9 cellular contexts compared by ENCODE assay signal in the genomic region with DNA sequence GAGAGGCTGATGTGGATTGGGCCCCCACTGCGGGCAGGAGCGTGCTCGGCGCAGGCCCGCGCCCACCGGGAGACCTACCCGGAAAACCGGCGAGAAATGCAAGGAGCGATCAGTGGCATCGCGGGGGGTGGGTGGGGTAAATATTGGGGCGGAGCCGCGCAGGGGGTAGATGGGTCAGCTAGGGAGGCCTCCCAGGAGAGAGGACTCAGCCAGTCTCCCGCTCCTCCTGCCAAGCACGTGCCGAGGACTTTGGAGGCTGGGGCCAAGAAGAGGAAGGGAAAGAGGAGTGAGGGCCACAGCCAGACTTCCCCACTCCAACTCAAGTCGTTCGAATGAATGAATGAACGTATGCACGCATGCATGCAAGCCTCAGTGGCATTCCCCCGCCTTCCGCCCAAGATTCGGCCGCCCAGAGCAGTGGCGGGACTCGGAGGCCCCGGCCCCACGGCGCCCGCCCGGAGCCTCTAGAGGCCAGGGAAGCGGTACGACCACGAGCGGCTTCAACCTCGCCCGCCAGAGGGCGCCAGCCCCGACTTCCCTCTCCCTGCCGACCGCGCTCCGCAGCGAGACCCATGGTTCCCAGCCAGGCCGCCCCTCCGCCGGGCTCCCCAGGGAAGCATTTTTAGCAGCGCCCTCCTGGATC. TPM values are rescaled to one million over a fixed set of nuclear protein-coding genes. Genes with fewer than 3 reads are reported as not detected.
DNase-seq lines count a peak whose midpoint lies in the region; ATAC-seq and TF ChIP-seq lines count a peak whose summit lies in the region.
"Had no signal": no experiment of that assay in that cellular context is flagged by ENCODE, and none has a peak within 500 bp of the region (broad histone marks: within the 10 kb centered on the region; RNA-seq: fewer than 3 reads in every experiment).

No MANE protein-coding gene starts in this region.

- peak overlapping the region; percentile 13 for H3K4ac ChIP-seq in neuronal stem cell (ENCODE audit: low read length)

- H2BK12ac ChIP-seq in neuronal stem cell (ENCODE audit: low read length), result peak overlapping the region; percentile 68

- intact Hi-C loops in Calu3 (cut with micrococcal nuclease; ENCODE audit: unreplicated experiment), result loop anchor here (2.0 kb wide), 1 partner anchor 177 kb away; no protein-coding TSS in a partner anchor

- H3K79me2 ChIP-seq in OCI-LY3 (ENCODE audit: low read length), result peaks cover 17% of the 10 kb centered on the region

- WGBS in neuronal stem cell (ENCODE audit: extremely low coverage in 2 of 2, insufficient read length in 2 of 2, insufficient replicate concordance in 1 of 2), 2 donors, result no CpG with 5 or more reads among the region's 51 CpGs

- peaks cover 39% of the 10 kb centered on the region for H3K27me3 Mint-ChIP-seq in Calu3 (ENCODE audit: unreplicated experiment)
- H3K27me3 Mint-ChIP-seq in stimulated activated naive CD8-positive, alpha-beta T cell treated with anti-CD3 and anti-CD28 coated beads, Interleukin-15, amount 100 ng/mL, for 72 hours, result peaks cover 44% of the 10 kb centered on the region

- H3K14ac ChIP-seq in neuronal stem cell (ENCODE audit: low read length), result peak overlapping the region; percentile 57

- H3K27me3 ChIP-seq in OCI-LY3 (ENCODE audit: low read depth, low read length) (no peaks in the 10 kb centered on the region), neuronal stem cell (ENCODE audit: control insufficient read depth in 3 of 3, insufficient read depth in 3 of 3, low read depth in 1 of 3, low read length in 3 of 3) (peaks cover 0 to 48% (median 37%) of the 10 kb centered on the region in 3 experiments)

- H3K36me3 Mint-ChIP-seq in Calu3 (ENCODE audit: insufficient read depth, unreplicated experiment), result peaks cover 33% of the 10 kb centered on the region

- no TSS peak for BruUV-seq in Calu3 (replicated peaks; lab: Mats Ljungman, UMichigan)

- no peaks in the 10 kb centered on the region for H3K9me3 Mint-ChIP-seq in Calu3 (ENCODE audit: low read depth, unreplicated experiment)
- no peaks in the 10 kb centered on the region for H3K9me3 Mint-ChIP-seq in stimulated activated naive CD8-positive, alpha-beta T cell treated with anti-CD3 and anti-CD28 coated beads, Interleukin-15, amount 100 ng/mL, for 72 hours

- peak overlapping the region; percentile 95 for H3K18ac ChIP-seq in neuronal stem cell (ENCODE audit: low read length)

- H2AK5ac ChIP-seq in neuronal stem cell (ENCODE audit: low read depth, low read length), result peak overlapping the region; percentile 89

- DNase-seq in Calu3 (peak; percentile 83), HFF-Myc (ENCODE audit: extremely low read depth, low read depth) (no peak), foreskin melanocyte (peak; percentile 53), neuronal stem cell (ENCODE audit: low spot score) (peak; percentile 79)
- DNase-seq in activated gamma-delta T cell treated with anti-CD3 and anti-CD28 coated beads, Interleukin-2, amount 50 U/mL, for 16 hours (ENCODE audit: low read depth), result peak; percentile 76
- DNase-seq in stimulated activated naive CD8-positive, alpha-beta T cell treated with anti-CD3 and anti-CD28 coated beads, Interleukin-15, amount 100 ng/mL, for 72 hours, result peak; percentile 87 to 88

- TF ChIP-seq CTCF in Calu3 (IDR thresholded peaks at IDR 0.05; ENCODE audit: unreplicated experiment) (peak; percentile 54), HFF-Myc (IDR thresholded peaks at IDR 0.05; ENCODE audit: low read depth, low read length, missing control alignments) (peak; percentile 77), OCI-LY3 (IDR thresholded peaks at IDR 0.05; ENCODE audit: low read depth, low read length) (peak; percentile 59)

- peak; percentile 69 for ATAC-seq in stimulated activated naive CD8-positive, alpha-beta T cell treated with anti-CD3 and anti-CD28 coated beads, Interleukin-15, amount 100 ng/mL, for 72 hours
- ATAC-seq in GM21737 (IDR thresholded peaks at IDR 0.05; ENCODE audit: unreplicated experiment), result no peak

- peak overlapping the region; percentile 30 for H2BK5ac ChIP-seq in neuronal stem cell (ENCODE audit: low read length)

- CTCF ChIA-PET in Calu3 (lab: Charles Lee), result interaction anchor here (1.4 to 2.9 kb wide), 2 partner anchors 176 to 177 kb away, joined by 9 to 34 read pairs; no protein-coding TSS in a partner anchor

- peak overlapping the region; percentile 40; the same call in 1 of the 2 replicates for H3K9ac ChIP-seq in OCI-LY3 (ENCODE audit: low read length)
- peak overlapping the region; percentile 44 for H3K9ac ChIP-seq in neuronal stem cell (ENCODE audit: low read depth, low read length, poor library complexity)

- peak overlapping the region; percentile 31 for H2BK15ac ChIP-seq in neuronal stem cell (ENCODE audit: low read length)

- H2BK120ac ChIP-seq in neuronal stem cell (ENCODE audit: low read depth, low read length), result peak overlapping the region; percentile 67

- H3K27ac Mint-ChIP-seq in Calu3 (ENCODE audit: unreplicated experiment), result no peak overlapping the region
- H3K27ac Mint-ChIP-seq in stimulated activated naive CD8-positive, alpha-beta T cell treated with anti-CD3 and anti-CD28 coated beads, Interleukin-15, amount 100 ng/mL, for 72 hours, result no peak overlapping the region

- no peak overlapping the region for H4K91ac ChIP-seq in neuronal stem cell (ENCODE audit: low read depth, low read length, poor library complexity)

- H3K36me3 ChIP-seq in OCI-LY3 (replicated peaks; ENCODE audit: low read depth, low read length) (peaks cover 3% of the 10 kb centered on the region), neuronal stem cell (replicated peaks in 1 of 2; ENCODE audit: control insufficient read depth in 2 of 2, insufficient read depth in 2 of 2, low read length in 2 of 2) (peaks cover 4 to 8% of the 10 kb centered on the region in 2 donors)

- no peak overlapping the region for H3K27ac ChIP-seq in OCI-LY3 (ENCODE audit: low read length)
- H3K27ac ChIP-seq in neuronal stem cell (replicated peaks; ENCODE audit: low read length), result no peak overlapping the region
- H3K27ac ChIP-seq: SK-N-MC had no signal

- H3K79me1 ChIP-seq in neuronal stem cell (ENCODE audit: low read depth, low read length), result peaks cover 3% of the 10 kb centered on the region

- H2AFZ ChIP-seq in OCI-LY3 (ENCODE audit: low read depth, low read length) (peak overlapping the region; percentile 19; the same call in 1 of the 2 replicates), neuronal stem cell (ENCODE audit: low read length) (peak overlapping the region; percentile 86)

- H3K4me3 ChIP-seq in HFF-Myc (replicated peaks; ENCODE audit: low read depth, low read length) (no peak overlapping the region; the same call in 1 of the 2 replicates), OCI-LY3 (ENCODE audit: low read length) (peak overlapping the region; percentile 71), neuronal stem cell (ENCODE audit: low read length in 2 of 2) (peak overlapping the region in 1 of 2 donors; percentile 71)
- H3K4me3 ChIP-seq: SK-N-MC had no signal

- peak overlapping the region; percentile 93 for H3K23ac ChIP-seq in neuronal stem cell (ENCODE audit: low read depth, low read length, poor library complexity)

- H3K4me2 ChIP-seq in OCI-LY3 (ENCODE audit: low read length) (peak overlapping the region; percentile 91), neuronal stem cell (ENCODE audit: insufficient read depth, low read length, poor library complexity, severe bottlenecking) (peak overlapping the region; percentile 84)

- H3K4me1 ChIP-seq in OCI-LY3 (ENCODE audit: low read length) (peaks cover 41% of the 10 kb centered on the region), neuronal stem cell (ENCODE audit: control insufficient read depth in 2 of 2, insufficient read depth in 1 of 2, low read depth in 1 of 2, low read length in 2 of 2) (peaks cover 12 to 33% of the 10 kb centered on the region in 2 donors)

- H3K9me3 ChIP-seq in OCI-LY3 (ENCODE audit: insufficient read depth, low read length) (no peaks in the 10 kb centered on the region), neuronal stem cell (replicated peaks in 1 of 2; ENCODE audit: control insufficient read depth in 2 of 2, insufficient read depth in 1 of 2, low read depth in 1 of 2, low read length in 2 of 2) (no peaks in the 10 kb centered on the region)

- no peak overlapping the region for H4K8ac ChIP-seq in neuronal stem cell (ENCODE audit: low read depth, low read length)

- 0 out of 2 replicates have a peak, but pooled peaks cover 3% of the 10 kb centered on the region for H4K20me1 ChIP-seq in OCI-LY3 (ENCODE audit: insufficient read depth, low read length)

- peaks cover 39% of the 10 kb centered on the region for H3K4me1 Mint-ChIP-seq in Calu3 (ENCODE audit: low read depth, unreplicated experiment)
- H3K4me1 Mint-ChIP-seq in stimulated activated naive CD8-positive, alpha-beta T cell treated with anti-CD3 and anti-CD28 coated beads, Interleukin-15, amount 100 ng/mL, for 72 hours, result peaks cover 77% of the 10 kb centered on the region

- peak overlapping the region; percentile 68 for H3K4me3 Mint-ChIP-seq in Calu3 (ENCODE audit: low read depth, unreplicated experiment)
- peak overlapping the region; percentile 73 to 81 for H3K4me3 Mint-ChIP-seq in stimulated activated naive CD8-positive, alpha-beta T cell treated with anti-CD3 and anti-CD28 coated beads, Interleukin-15, amount 100 ng/mL, for 72 hours

RNA-seq across cellular contexts. Expression of a gene that starts 3.6 kb away (rescaled TPM):
- total RNA-seq in Calu3 (2022), result 51.1 and 51.5 TPM in 2 replicates
- 105 TPM for polyA plus RNA-seq in neuronal stem cell (2013, experiment 1 of 2)
- 108 TPM for polyA plus RNA-seq in neuronal stem cell (2013, experiment 2 of 2)

RNA-seq across cellular contexts. Expression of a gene that starts 3.8 kb away (rescaled TPM):
- total RNA-seq in Calu3 (2022), result not detected in 2 replicates
- 91.9 TPM for polyA plus RNA-seq in neuronal stem cell (2013, experiment 1 of 2)
- 86.1 TPM for polyA plus RNA-seq in neuronal stem cell (2013, experiment 2 of 2)

RNA-seq across cellular contexts. Expression of a gene that starts 38.6 kb away (rescaled TPM):
- total RNA-seq in Calu3 (2022), result 59.0 and 63.3 TPM in 2 replicates
- polyA plus RNA-seq in neuronal stem cell (2013, experiment 1 of 2), result 74.9 TPM
- polyA plus RNA-seq in neuronal stem cell (2013, experiment 2 of 2), result 76.0 TPM
